23 cellular contexts compared by ENCODE assay signal in genomic region chr17:19315104-19315503, GRCh38.
"Had no signal": no experiment of that assay in that cellular context is flagged by ENCODE, and none has a peak within 500 bp of the region (broad histone marks: within the 10 kb centered on the region; RNA-seq: fewer than 3 reads in every experiment).

No MANE protein-coding gene starts in this region.

- H3K27me3 ChIP-seq: adrenal gland, breast epithelium, tibial artery, uterus had no signal

- H3K4me3 ChIP-seq: adrenal gland, breast epithelium, coronary artery, heart right ventricle, tibial artery, uterus had no signal

- H3K27ac Mint-ChIP-seq: activated B cell treated with CpG ODN at 0.5 μM for 24 hours; activated CD4-positive, alpha-beta T cell treated with anti-CD3 and anti-CD28 coated beads for 36 hours; activated naive CD8-positive, alpha-beta T cell; activated T-helper 2 cell treated with anti-CD3 and anti-CD28 coated beads, Interferon-gamma antibody, Interleukin-2, Interleukin-4, amounts not matched to agents 10 μg/mL and 5 μg/mL and 100 μg/mL, durations not matched to agents 14 hours and 24 hours and 36 hours; mesothelial cell of epicardium; naive thymus-derived CD8-positive, alpha-beta T cell had no signal

- H3K9me3 ChIP-seq: adrenal gland, breast epithelium, heart right ventricle, tibial artery, uterus had no signal

- H3K36me3 Mint-ChIP-seq: naive thymus-derived CD8-positive, alpha-beta T cell had no signal

- ATAC-seq: activated CD4-positive, alpha-beta T cell treated with anti-CD3 and anti-CD28 coated beads for 36 hours; activated T-cell treated with anti-CD3 and anti-CD28 coated beads, Interleukin-2, amount 50 U/mL, for 4 hours; heart right ventricle; naive thymus-derived CD8-positive, alpha-beta T cell; sciatic nerve had no signal

- H3K36me3 ChIP-seq: breast epithelium, uterus had no signal

- H3K27me3 Mint-ChIP-seq: activated B cell treated with CpG ODN at 0.5 μM for 24 hours; central memory CD8-positive, alpha-beta T cell had no signal

- H3K4me1 Mint-ChIP-seq: activated CD4-positive, alpha-beta T cell treated with anti-CD3 and anti-CD28 coated beads for 36 hours; central memory CD8-positive, alpha-beta T cell had no signal

- H3K4me1 ChIP-seq: breast epithelium, tibial artery had no signal

- DNase-seq: activated B cell treated with CpG ODN at 0.5 μM for 24 hours; activated CD4-positive, alpha-beta T cell treated with anti-CD3 and anti-CD28 coated beads for 36 hours; activated CD4-positive, alpha-beta T cell treated with anti-CD3 and anti-CD28 coated beads, Interleukin-2, amount 50 U/mL, for 4 hours; activated CD8-positive, alpha-beta memory T cell treated with anti-CD3 and anti-CD28 coated beads, Interleukin-2, amount 50 U/mL, for 48 hours; activated naive CD4-positive, alpha-beta T cell; activated T-cell treated with anti-CD3 and anti-CD28 coated beads, Interleukin-2, amount 50 U/mL, for 4 hours; heart right ventricle; naive thymus-derived CD8-positive, alpha-beta T cell; occipital lobe; stimulated activated CD4-positive, alpha-beta T cell treated with anti-CD3 and anti-CD28 coated beads, Interleukin-4, amount 100 ng/mL, for 1 hour; stimulated activated naive CD4-positive, alpha-beta T cell; T1000; tibial artery; uterus had no signal

- H3K4me3 Mint-ChIP-seq: activated B cell treated with CpG ODN at 0.5 μM for 24 hours; activated CD4-positive, alpha-beta T cell treated with anti-CD3 and anti-CD28 coated beads for 36 hours; activated naive CD8-positive, alpha-beta T cell; activated T-cell treated with anti-CD3 and anti-CD28 coated beads, Interleukin-2, amount 50 U/mL, for 4 hours; central memory CD8-positive, alpha-beta T cell; mesothelial cell of epicardium; naive thymus-derived CD8-positive, alpha-beta T cell had no signal

- H3K9me3 Mint-ChIP-seq: activated B cell treated with CpG ODN at 0.5 μM for 24 hours; activated T-cell treated with anti-CD3 and anti-CD28 coated beads, Interleukin-2, amount 50 U/mL, for 4 hours; activated T-helper 2 cell treated with anti-CD3 and anti-CD28 coated beads, Interferon-gamma antibody, Interleukin-2, Interleukin-4, amounts not matched to agents 10 μg/mL and 5 μg/mL and 100 μg/mL, durations not matched to agents 14 hours and 24 hours and 36 hours; central memory CD8-positive, alpha-beta T cell; mesothelial cell of epicardium; naive thymus-derived CD8-positive, alpha-beta T cell had no signal

- H3K27ac ChIP-seq: breast epithelium, coronary artery, epithelial cell of prostate, tibial artery had no signal
